10 cellular contexts compared by ENCODE assay signal in genomic region chr4:4865705-4866123, GRCh38. TPM values are rescaled to one million over a fixed set of nuclear protein-coding genes. Genes with fewer than 3 reads are reported as not detected.
DNase-seq lines count a peak whose midpoint lies in the region; ATAC-seq and TF ChIP-seq lines count a peak whose summit lies in the region.
"Had no signal": no experiment of that assay in that cellular context is flagged by ENCODE, and none has a peak within 500 bp of the region (broad histone marks: within the 10 kb centered on the region; RNA-seq: fewer than 3 reads in every experiment).

No MANE protein-coding gene starts in this region.

- CTCF ChIA-PET in mammary epithelial cell (lab: Charles Lee; ENCODE audit: low non-redundant PET), result no interaction called here

- H3K27ac ChIP-seq in cardiac muscle cell (no peak overlapping the region), mammary epithelial cell (ENCODE audit: insufficient read depth, low read depth, low read length) (no peak overlapping the region), mesendoderm (ENCODE audit: low read depth, low read length) (no peak overlapping the region), tibial artery (no peak overlapping the region)
- H3K27ac ChIP-seq in effector memory CD4-positive, alpha-beta T cell (ENCODE audit: insufficient read depth, low read length, poor library complexity, severe bottlenecking), result no peak overlapping the region
- H3K27ac ChIP-seq: epithelial cell of prostate had no signal

- H4K5ac ChIP-seq in mesendoderm (ENCODE audit: low read length), result no peak overlapping the region

- intact Hi-C loops in cardiac septum (cut with DNase I) (no loop called here), mammary epithelial cell (cut with micrococcal nuclease) (no loop called here), tibial artery (cut with DNase I; ENCODE audit: low total_unique reads) (no loop called here)

- no peaks in the 10 kb centered on the region for H3K79me1 ChIP-seq in mesendoderm (ENCODE audit: low read length)

- no peak overlapping the region for H4K8ac ChIP-seq in mesendoderm (ENCODE audit: low read depth, low read length)

- DNase-seq in cardiac muscle cell (ENCODE audit: low read depth in 1 of 2, low spot score in 1 of 2), result no peak
- no peak for DNase-seq in cardiac septum (ENCODE audit: low spot score)
- DNase-seq in mammary epithelial cell, result no peak
- no peak for DNase-seq in mesendoderm
- DNase-seq in tibial artery, result no peak
- no peak for DNase-seq in putamen (ENCODE audit: low spot score)
- DNase-seq in effector memory CD4-positive, alpha-beta T cell, result no peak

- peak overlapping the region; percentile 79 for H3K56ac ChIP-seq in mesendoderm (ENCODE audit: low read length)

- H3K9me3 ChIP-seq in cardiac muscle cell (ENCODE audit: low read depth) (no peaks in the 10 kb centered on the region), mammary epithelial cell (replicated peaks; ENCODE audit: insufficient read depth, low read length) (peaks cover 2% of the 10 kb centered on the region), tibial artery (no peaks in the 10 kb centered on the region)
- H3K9me3 ChIP-seq in effector memory CD4-positive, alpha-beta T cell (ENCODE audit: control insufficient read depth, low read length), result no peaks in the 10 kb centered on the region

- peak overlapping the region; percentile 12 for H2AFZ ChIP-seq in mammary epithelial cell (ENCODE audit: low read depth, low read length)

- BruUV-seq in mammary epithelial cell (replicated peaks; lab: Mats Ljungman, UMichigan), result no TSS peak

- peak overlapping the region; percentile 30 for H3K4me3 ChIP-seq in cardiac muscle cell
- H3K4me3 ChIP-seq in mammary epithelial cell (replicated peaks in 1 of 3; ENCODE audit: insufficient read depth in 1 of 3, low read depth in 2 of 3, low read length in 3 of 3), result no peak overlapping the region
- H3K4me3 ChIP-seq in mesendoderm (ENCODE audit: low read length), result peak overlapping the region; percentile 45
- H3K4me3 ChIP-seq in tibial artery, result peak overlapping the region; percentile 8 to 36
- H3K4me3 ChIP-seq in effector memory CD4-positive, alpha-beta T cell (ENCODE audit: insufficient read depth, low read depth, low read length, poor library complexity, severe bottlenecking), result no peak overlapping the region
- H3K4me3 ChIP-seq: K562 had no signal

- no peak overlapping the region for H3K23ac ChIP-seq in mesendoderm (ENCODE audit: low read length)

- H3K79me2 ChIP-seq in mammary epithelial cell (ENCODE audit: insufficient read depth, low read length) (no peaks in the 10 kb centered on the region), mesendoderm (ENCODE audit: control insufficient read depth, insufficient read depth, low read length) (no peaks in the 10 kb centered on the region)

- no peaks in the 10 kb centered on the region for H3K4me1 ChIP-seq in cardiac muscle cell (ENCODE audit: low read depth)
- no peaks in the 10 kb centered on the region for H3K4me1 ChIP-seq in mammary epithelial cell (ENCODE audit: insufficient read depth, low read length)
- H3K4me1 ChIP-seq in mesendoderm (ENCODE audit: control insufficient read depth, low read depth, low read length), result peaks cover 2% of the 10 kb centered on the region
- H3K4me1 ChIP-seq in tibial artery, result peaks cover 0 to 56% (median 37%) of the 10 kb centered on the region in 4 donors
- peaks cover 13% of the 10 kb centered on the region for H3K4me1 ChIP-seq in effector memory CD4-positive, alpha-beta T cell (ENCODE audit: control insufficient read depth, insufficient read depth, low read length, poor library complexity, severe bottlenecking)

- H2BK120ac ChIP-seq in mesendoderm (ENCODE audit: low read depth, low read length), result no peak overlapping the region

- TF ChIP-seq CTCF in cardiac muscle cell (IDR thresholded peaks at IDR 0.05; ENCODE audit: low read depth, low read length) (no peak), mammary epithelial cell (conservative IDR thresholded peaks at IDR 0.05 in 1 of 2, IDR thresholded peaks at IDR 0.05 in 1 of 2; ENCODE audit: extremely low read depth in 1 of 2, insufficient read depth in 1 of 2, low read depth in 1 of 2, low read length in 2 of 2) (no peak), tibial artery (IDR thresholded peaks at IDR 0.05) (no peak)

- H3K9ac ChIP-seq in mammary epithelial cell (ENCODE audit: insufficient read depth, low read length) (no peak overlapping the region), mesendoderm (ENCODE audit: low read length) (peak overlapping the region; percentile 65)

- H3K4me2 ChIP-seq in mammary epithelial cell (ENCODE audit: insufficient read depth, low read depth, low read length) (peak overlapping the region; percentile 8), mesendoderm (ENCODE audit: low read length) (peak overlapping the region; percentile 94)

- 7% methylated on average over 10 of the region's 36 CpGs for WGBS in mammary epithelial cell (ENCODE audit: low coverage, missing lambda C conversion rate)
- no CpG with 5 or more reads among the region's 36 CpGs for WGBS in mesendoderm (ENCODE audit: extremely low coverage, insufficient coverage, low lambda C conversion rate)

- H3K27me3 ChIP-seq in cardiac muscle cell (peaks cover 100% of the 10 kb centered on the region), mammary epithelial cell (ENCODE audit: insufficient read depth, low read length) (peaks cover 70% of the 10 kb centered on the region), mesendoderm (ENCODE audit: insufficient read depth, low read length, poor library complexity) (peaks cover 69% of the 10 kb centered on the region), tibial artery (peaks cover 0 to 95% of the 10 kb centered on the region in 2 donors)
- peaks cover 78% of the 10 kb centered on the region for H3K27me3 ChIP-seq in effector memory CD4-positive, alpha-beta T cell (replicated peaks; ENCODE audit: control insufficient read depth, insufficient read depth, low read length, poor library complexity, severe bottlenecking)

- peak overlapping the region; percentile 20 for H3K18ac ChIP-seq in mesendoderm (ENCODE audit: low read length)

- H3K4ac ChIP-seq in mesendoderm (ENCODE audit: low read depth, low read length), result no peak overlapping the region

- dilution Hi-C loops in mammary epithelial cell (cut with HindIII; ENCODE audit: low sequenced_read_pairs), result no loop called here

- in situ Hi-C loops in mammary epithelial cell (cut with MboI; ENCODE audit: low sequenced_read_pairs in 2 of 2), result loop anchor here in 1 of 2 donors (25.0 kb wide), 1 partner anchor 378 kb away; no protein-coding TSS in a partner anchor

- no peaks in the 10 kb centered on the region for H3K36me3 ChIP-seq in cardiac muscle cell
- H3K36me3 ChIP-seq in mammary epithelial cell (ENCODE audit: insufficient read depth, low read length), result no peaks in the 10 kb centered on the region
- H3K36me3 ChIP-seq in mesendoderm (ENCODE audit: control insufficient read depth, insufficient read depth, low read length), result no peaks in the 10 kb centered on the region
- H3K36me3 ChIP-seq in tibial artery, result peaks cover 0 to 6% (median 5%) of the 10 kb centered on the region in 3 donors
- no peaks in the 10 kb centered on the region for H3K36me3 ChIP-seq in effector memory CD4-positive, alpha-beta T cell (ENCODE audit: control insufficient read depth, insufficient read depth, low read length)

- no peak for ATAC-seq in GM19467 (IDR thresholded peaks at IDR 0.05; ENCODE audit: unreplicated experiment)
- ATAC-seq: K562 had no signal

- H4K20me1 ChIP-seq in mammary epithelial cell (ENCODE audit: insufficient read depth, low read length), result no peaks in the 10 kb centered on the region

- no peak overlapping the region for H2AK5ac ChIP-seq in mesendoderm (ENCODE audit: low read length)

- H2BK5ac ChIP-seq in mesendoderm (ENCODE audit: low read length), result no peak overlapping the region

- no peak overlapping the region for H2BK15ac ChIP-seq in mesendoderm (replicated peaks; ENCODE audit: low read depth)

RNA-seq across cellular contexts. Expression of gene MSX1, which starts 6.2 kb away (rescaled TPM):
- total RNA-seq in cardiac muscle cell (15.6 and 25.2 TPM in 2 replicates), cardiac septum (5.0 TPM), mammary epithelial cell (1 to 10 TPM in 1 of 2 donors, under 1 TPM in 1; 0.67 to 2.6 TPM)
- polyA plus RNA-seq in cardiac muscle cell (12.5 and 27.5 TPM in 2 replicates), mammary epithelial cell (0.17 TPM)
- not detected for polyA minus RNA-seq in mammary epithelial cell
- polyA plus RNA-seq in mesendoderm (2013, experiment 1 of 2), result 1.4 TPM
- polyA plus RNA-seq in mesendoderm (2013, experiment 2 of 2), result 1.3 TPM

Comparison
In these comparisons a context has a peak if more than half of its experiments do, and no peak if none do; other contexts are left out.
1. H3K4me3 ChIP-seq: peak in cardiac muscle cell (single experiment), mesendoderm (single experiment) and tibial artery (2 of 2); none in mammary epithelial cell (0 of 3) and effector memory CD4-positive, alpha-beta T cell (single experiment).